10 cellular contexts compared by ENCODE assay signal in the genomic region with DNA sequence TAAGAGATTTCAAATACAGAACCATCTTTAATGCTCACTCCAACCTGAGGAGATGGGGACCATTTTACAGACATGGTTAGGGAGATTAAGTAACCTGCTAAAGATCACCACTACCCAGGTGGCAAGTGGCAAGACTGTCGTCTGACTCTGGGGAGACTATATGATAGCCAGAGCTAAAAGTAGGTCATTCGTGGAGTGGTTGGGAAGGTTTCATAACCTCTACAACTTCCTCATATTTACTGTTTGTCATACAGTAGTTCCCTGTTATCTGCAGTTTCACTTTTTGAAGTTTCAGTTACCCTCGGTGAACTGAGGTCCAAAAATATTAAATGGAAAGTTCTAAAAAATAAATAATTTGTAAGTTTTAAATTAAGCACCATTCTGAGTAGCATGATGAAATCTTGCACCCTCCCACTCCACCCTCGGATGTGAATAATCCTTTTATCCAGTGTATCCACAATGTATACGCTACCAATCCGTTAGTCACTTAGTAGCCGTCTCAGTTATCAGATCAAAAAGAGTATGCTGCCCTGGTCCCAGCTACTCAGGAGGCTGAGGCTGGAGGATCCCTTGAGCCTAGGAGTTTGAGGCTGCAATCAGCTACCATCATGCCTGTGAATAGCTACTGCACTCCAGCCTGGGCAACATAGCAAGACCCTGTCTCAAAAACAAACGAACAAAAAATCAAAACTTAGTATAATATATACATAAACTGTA. TPM values are rescaled to one million over a fixed set of nuclear protein-coding genes. Genes with fewer than 3 reads are reported as not detected.
DNase-seq lines count a peak whose midpoint lies in the region; ATAC-seq and TF ChIP-seq lines count a peak whose summit lies in the region.
"Had no signal": no experiment of that assay in that cellular context is flagged by ENCODE, and none has a peak within 500 bp of the region (broad histone marks: within the 10 kb centered on the region; RNA-seq: fewer than 3 reads in every experiment).

No MANE protein-coding gene starts in this region.

- TF ChIP-seq POLR2A in tibial nerve (IDR thresholded peaks at IDR 0.05), result no peak

- TF ChIP-seq EP300 in tibial nerve (IDR thresholded peaks at IDR 0.05), result no peak

- peak overlapping the region; percentile 61 for H3K4me3 ChIP-seq in OCI-LY3 (ENCODE audit: low read length)
- no peak overlapping the region for H3K4me3 ChIP-seq in tibial nerve

- no peak overlapping the region for H2AFZ ChIP-seq in OCI-LY3 (ENCODE audit: low read depth, low read length)

- H3K4me2 ChIP-seq in OCI-LY3 (ENCODE audit: low read length), result peak overlapping the region; percentile 80

- no peaks in the 10 kb centered on the region for H3K36me3 ChIP-seq in OCI-LY3 (replicated peaks; ENCODE audit: low read depth, low read length)
- H3K36me3 ChIP-seq in tibial nerve, result no peaks in the 10 kb centered on the region

- whole genome bisulfite sequencing in tibial nerve, 2 donors, result 42 to 61% methylated on average over 8 of the region's 8 CpGs

- H3K27me3 ChIP-seq in OCI-LY3 (ENCODE audit: low read depth, low read length) (no peaks in the 10 kb centered on the region), tibial nerve (no peaks in the 10 kb centered on the region)

- no peaks in the 10 kb centered on the region for H4K20me1 ChIP-seq in OCI-LY3 (ENCODE audit: insufficient read depth, low read length)

- no peak for TF ChIP-seq CTCF in OCI-LY3 (IDR thresholded peaks at IDR 0.05; ENCODE audit: low read depth, low read length)
- TF ChIP-seq CTCF in tibial nerve (IDR thresholded peaks at IDR 0.05), result no peak

- H3K27ac ChIP-seq in OCI-LY3 (ENCODE audit: low read length), result peak overlapping the region; percentile 52
- no peak overlapping the region for H3K27ac ChIP-seq in tibial nerve

- H3K9me3 ChIP-seq in OCI-LY3 (ENCODE audit: insufficient read depth, low read length) (no peaks in the 10 kb centered on the region), tibial nerve (no peaks in the 10 kb centered on the region)

- ATAC-seq in GM19395 (IDR thresholded peaks at IDR 0.05; ENCODE audit: unreplicated experiment) (peak; percentile 91), HG02981 (IDR thresholded peaks at IDR 0.05; ENCODE audit: unreplicated experiment) (peak; percentile 98)

- H3K9ac ChIP-seq in OCI-LY3 (ENCODE audit: low read length), result peak overlapping the region; percentile 17; the same call in 1 of the 2 replicates

- H3K4me1 ChIP-seq in OCI-LY3 (ENCODE audit: low read length), result peaks cover 21% of the 10 kb centered on the region
- H3K4me1 ChIP-seq in tibial nerve, result peaks cover 0 to 23% (median 9%) of the 10 kb centered on the region in 4 donors

- DNase-seq in pons (ENCODE audit: low spot score) (peak; percentile 53), NCI-H526 treated with DMSO at 0.1 percent for 48 hours (lab: John Stamatoyannopoulos, UW) (no peak), tibial nerve (ENCODE audit: low spot score in 2 of 2) (no peak), DMS 273 treated with DMSO at 0.1 percent for 48 hours (lab: John Stamatoyannopoulos, UW) (no peak), AG08395 (ENCODE audit: low spot score) (no peak)
- DNase-seq: hypothalamus had no signal

- H3K79me2 ChIP-seq in OCI-LY3 (ENCODE audit: low read length), result no peaks in the 10 kb centered on the region

RNA-seq across cellular contexts. Expression of gene LGI1, which starts 14.9 kb away (rescaled TPM):
- 10 to 100 TPM in 2 of 4 donors, 1 to 10 TPM in 2; 8.4 to 21.0 (median 14.1) TPM for total RNA-seq in tibial nerve
- total RNA-seq: cardiac septum had no signal

RNA-seq across cellular contexts. Expression of gene FRA10AC1, which starts 40.4 kb away (rescaled TPM):
- 10 to 100 TPM; 14.1 to 25.5 (median 16.1) TPM for total RNA-seq in tibial nerve
